In genomic region chr12:51391047-51391837, GRCh38 we compare ENCODE assay signal across 7 cellular contexts. TPM values are rescaled to one million over a fixed set of nuclear protein-coding genes. Genes with fewer than 3 reads are reported as not detected.
DNase-seq lines count a peak whose midpoint lies in the region; ATAC-seq and TF ChIP-seq lines count a peak whose summit lies in the region.

TSS of gene GALNT6 (minus strand) at chr12:51391406. CDS start at chr12:51379781, 11,625 bp downstream.

- POLR2A ChIA-PET in PC-3 (lab: Charles Lee; ENCODE audit: unreplicated experiment): interaction anchor here (0.5 to 0.7 kb wide), 3 partner anchors 9 to 23 kb away, joined by 4 to 13 read pairs (median 5); no protein-coding TSS in a partner anchor

- H3K4me1 ChIP-seq in PC-3 (ENCODE audit: insufficient read depth, low read length) (peaks cover 82% of the 10 kb centered on the region), thymus (ENCODE audit: control insufficient read depth, insufficient read depth, low read length) (peaks cover 42% of the 10 kb centered on the region)

- peak within 1 kb of the TSS; percentile 45 for H3K27ac Mint-ChIP-seq in activated T-cell treated with anti-CD3 and anti-CD28 coated beads, Interleukin-2, amount 50 U/mL, for 72 hours

- no peaks in the 10 kb centered on the region for H4K20me1 ChIP-seq in PC-3 (ENCODE audit: low read length)

- peaks cover 92% of the 10 kb centered on the region for H3K4me1 Mint-ChIP-seq in activated T-cell treated with anti-CD3 and anti-CD28 coated beads, Interleukin-2, amount 50 U/mL, for 72 hours (ENCODE audit: low read depth)

- H3K27me3 ChIP-seq in PC-3 (ENCODE audit: low read length) (no peaks in the 10 kb centered on the region), thymus (ENCODE audit: control insufficient read depth, insufficient read depth) (no peaks in the 10 kb centered on the region)

- under 1% methylated on average over 57 of the region's 57 CpGs for WGBS in thymus

- H3K4me3 ChIP-seq in PC-3 (ENCODE audit: low read length): peak within 1 kb of the TSS; percentile 88
- peak within 1 kb of the TSS; percentile 53 for H3K4me3 ChIP-seq in fibroblast of pulmonary artery (replicated peaks; ENCODE audit: low read depth, low read length)
- peak within 1 kb of the TSS; percentile 62 for H3K4me3 ChIP-seq in thymus (ENCODE audit: low read length)

- no TSS peak for BruUV-seq in PC-3 (replicated peaks; lab: Mats Ljungman, UMichigan)

- CTCF ChIA-PET in PC-3 (lab: Charles Lee): interaction anchor here (1.5 kb wide), 1 partner anchor 20 kb away, joined by 5 read pairs; no protein-coding TSS in a partner anchor

- H3K4me2 ChIP-seq in PC-3 (ENCODE audit: low read length): peak within 1 kb of the TSS; percentile 91

- ATAC-seq in GM18909 (IDR thresholded peaks at IDR 0.05; ENCODE audit: poor library complexity, unreplicated experiment) (peak; percentile 48), HG03066 (IDR thresholded peaks at IDR 0.05; ENCODE audit: low read depth, unreplicated experiment) (peak; percentile 37), PC-3 (peak; percentile 57), omental fat pad (ENCODE audit: low FRiP score) (peak; percentile 46)
- peak; percentile 62 to 70 for ATAC-seq in activated T-cell treated with anti-CD3 and anti-CD28 coated beads, Interleukin-2, amount 50 U/mL, for 72 hours (replicated peaks in 1 of 2)

- H3K27ac ChIP-seq in PC-3 (ENCODE audit: low read length): peak within 1 kb of the TSS; percentile 97
- peak within 1 kb of the TSS; percentile 36 for H3K27ac ChIP-seq in thymus (ENCODE audit: low read depth)

- DNase-seq in PC-3 (peak; percentile 70), fibroblast of pulmonary artery (ENCODE audit: low read depth) (no peak), omental fat pad (ENCODE audit: low spot score) (no peak)
- DNase-seq in activated T-cell treated with anti-CD3 and anti-CD28 coated beads, Interleukin-2, amount 50 U/mL, for 72 hours: peak; percentile 71 to 74

- H3K36me3 Mint-ChIP-seq in activated T-cell treated with anti-CD3 and anti-CD28 coated beads, Interleukin-2, amount 50 U/mL, for 72 hours (ENCODE audit: insufficient read depth in 2 of 2): no peaks in the 10 kb centered on the region

- peaks cover 58% of the 10 kb centered on the region for H3K79me2 ChIP-seq in PC-3 (ENCODE audit: low read length)

- H3K36me3 ChIP-seq in PC-3 (ENCODE audit: low read depth, low read length) (no peaks in the 10 kb centered on the region), thymus (ENCODE audit: control insufficient read depth, insufficient read depth) (no peaks in the 10 kb centered on the region)

- H3K9me3 ChIP-seq in PC-3 (ENCODE audit: low read length) (no peaks in the 10 kb centered on the region), thymus (ENCODE audit: control insufficient read depth) (no peaks in the 10 kb centered on the region)

- no peaks in the 10 kb centered on the region for H3K27me3 Mint-ChIP-seq in activated T-cell treated with anti-CD3 and anti-CD28 coated beads, Interleukin-2, amount 50 U/mL, for 72 hours (ENCODE audit: low read depth)

- no peak for TF ChIP-seq CTCF in PC-3 (conservative IDR thresholded peaks at IDR 0.05; ENCODE audit: low read depth, low read length)
- TF ChIP-seq CTCF in fibroblast of pulmonary artery (IDR thresholded peaks at IDR 0.05; ENCODE audit: low read length, missing control alignments): no peak
- no peak for TF ChIP-seq CTCF in omental fat pad (IDR thresholded peaks at IDR 0.05)

- H2AFZ ChIP-seq in PC-3 (ENCODE audit: low read length): peak within 1 kb of the TSS; percentile 80

- peak within 1 kb of the TSS; percentile 87 to 97 for H3K4me3 Mint-ChIP-seq in activated T-cell treated with anti-CD3 and anti-CD28 coated beads, Interleukin-2, amount 50 U/mL, for 72 hours

- intact Hi-C loops in PC-3 (cut with micrococcal nuclease): no loop called here

- H3K9ac ChIP-seq in PC-3 (ENCODE audit: low read length): peak within 1 kb of the TSS; percentile 91

- H3K9me3 Mint-ChIP-seq in activated T-cell treated with anti-CD3 and anti-CD28 coated beads, Interleukin-2, amount 50 U/mL, for 72 hours: no peaks in the 10 kb centered on the region

- H3F3A ChIP-seq in PC-3 (ENCODE audit: low read length, unreplicated experiment): peaks cover 3% of the 10 kb centered on the region

- H3K9me2 ChIP-seq in PC-3 (replicated peaks; ENCODE audit: low read length): no peaks in the 10 kb centered on the region

RNA-seq across cellular contexts. Expression of gene GALNT6, which starts in this region (rescaled TPM):
- 93.4 and 101 TPM in 2 replicates for total RNA-seq in PC-3 (2014; rRNA removed)
- 10 to 100 TPM; 12.6 to 13.0 TPM for total RNA-seq in activated T-cell treated with anti-CD3 and anti-CD28 coated beads, Interleukin-2, amount 50 U/mL, for 72 hours
- 10 to 100 TPM in 3 of 4 donors, 1 to 10 TPM in 1; 4.2 to 12.9 (median 10.7) TPM for total RNA-seq in omental fat pad
- polyA plus RNA-seq in thymus: 3.7 TPM

Comparison
In these comparisons a context has a peak if more than half of its experiments do, and no peak if none do; other contexts are left out.
1. DNase-seq: peak in PC-3 (single experiment) and activated T-cell treated with anti-CD3 and anti-CD28 coated beads, Interleukin-2, amount 50 U/mL, for 72 hours (2 of 2); none in fibroblast of pulmonary artery (single experiment) and omental fat pad (single experiment).
2. Peak in every context shown above with its lines, with median percentiles within 50 percentile points of each other: ATAC-seq and H3K4me3 ChIP-seq.